In the genomic region with DNA sequence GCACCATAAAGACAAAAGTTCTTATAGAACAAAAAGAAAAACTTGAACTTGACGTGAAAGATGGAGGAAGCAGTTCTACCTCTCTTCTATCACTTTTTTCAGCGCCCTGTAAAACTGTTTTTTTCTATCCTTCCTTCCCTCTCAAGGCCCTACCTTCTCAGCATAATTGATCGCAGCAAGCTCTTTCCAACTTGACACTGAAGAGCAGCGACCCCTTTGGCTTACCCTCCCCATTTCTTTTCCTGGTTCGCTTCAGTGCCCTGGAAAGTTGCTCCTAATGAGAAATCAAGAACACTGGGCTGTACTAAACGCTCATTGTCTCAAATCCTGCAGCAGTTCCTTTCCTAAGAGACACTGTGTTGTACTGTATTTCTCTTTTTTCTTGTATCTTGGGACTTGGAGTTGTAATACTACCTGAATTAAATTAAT, we compare ENCODE assay signal across 8 cellular contexts.
DNase-seq lines count a peak whose midpoint lies in the region; ATAC-seq, FAIRE-seq and TF ChIP-seq lines count a peak whose summit lies in the region.

No MANE protein-coding gene starts in this region.

- FAIRE-seq in GM12891 (lab: Jason Lieb, UNC) = no peak

- DNase-seq in activated T-cell treated with anti-CD3 and anti-CD28 coated beads, Interleukin-2, amount 50 U/mL, for 24 hours = no peak
- no peak for DNase-seq in activated T-cell treated with anti-CD3 and anti-CD28 coated beads for 4 hours
- no peak for DNase-seq in activated CD8-positive, alpha-beta T cell treated with anti-CD3 and anti-CD28 coated beads, Interleukin-2, amount 10 ng/mL, durations not matched to agents 7 days and 5 days
- DNase-seq in left lung = no peak
- DNase-seq in suprapubic skin (ENCODE audit: low spot score in 2 of 2) = no peak
- DNase-seq in NCI-H1092 (lab: John Stamatoyannopoulos, UW) = no peak
- DNase-seq in GM12891 (ENCODE audit: insufficient read length, low spot score) = no peak

- POLR2A ChIA-PET in activated CD8-positive, alpha-beta T cell treated with anti-CD3 and anti-CD28 coated beads, Interleukin-2, amount 10 ng/mL, durations not matched to agents 7 days and 5 days (lab: Charles Lee) = interaction anchor here (1.2 kb wide), 1 partner anchor 15 kb away, joined by 4 read pairs; no protein-coding TSS in a partner anchor

- intact Hi-C loops in left lung (cut with DNase I) = no loop called here

- no peak for TF ChIP-seq EP300 in suprapubic skin (IDR thresholded peaks at IDR 0.05)

- H3K27ac ChIP-seq in left lung (peak overlapping the region; percentile 76), suprapubic skin (no peak overlapping the region)

- H3K4me3 Mint-ChIP-seq in activated T-cell treated with anti-CD3 and anti-CD28 coated beads, Interleukin-2, amount 50 U/mL, for 24 hours = peak overlapping the region; percentile 77
- peak overlapping the region; percentile 70 for H3K4me3 Mint-ChIP-seq in activated CD8-positive, alpha-beta T cell treated with anti-CD3 and anti-CD28 coated beads, Interleukin-2, amount 10 ng/mL, durations not matched to agents 7 days and 5 days

- no peak for ATAC-seq in activated CD8-positive, alpha-beta T cell treated with anti-CD3 and anti-CD28 coated beads, Interleukin-2, amount 10 ng/mL, durations not matched to agents 7 days and 5 days
- ATAC-seq in left lung (peak; percentile 1), esophagus mucosa (no peak)

- H3K4me3 ChIP-seq in left lung (peak overlapping the region; percentile 54 to 56), suprapubic skin (peak overlapping the region; percentile 77)

- H3K36me3 Mint-ChIP-seq in activated T-cell treated with anti-CD3 and anti-CD28 coated beads, Interleukin-2, amount 50 U/mL, for 24 hours (ENCODE audit: low read depth) = no peaks in the 10 kb centered on the region
- no peaks in the 10 kb centered on the region for H3K36me3 Mint-ChIP-seq in activated CD8-positive, alpha-beta T cell treated with anti-CD3 and anti-CD28 coated beads, Interleukin-2, amount 10 ng/mL, durations not matched to agents 7 days and 5 days (ENCODE audit: low read depth)

- peak overlapping the region; percentile 3 for H3K27ac Mint-ChIP-seq in activated T-cell treated with anti-CD3 and anti-CD28 coated beads, Interleukin-2, amount 50 U/mL, for 24 hours
- peak overlapping the region; percentile 56 for H3K27ac Mint-ChIP-seq in activated CD8-positive, alpha-beta T cell treated with anti-CD3 and anti-CD28 coated beads, Interleukin-2, amount 10 ng/mL, durations not matched to agents 7 days and 5 days

- peaks cover 57% of the 10 kb centered on the region for H3K27me3 Mint-ChIP-seq in activated T-cell treated with anti-CD3 and anti-CD28 coated beads, Interleukin-2, amount 50 U/mL, for 24 hours
- H3K27me3 Mint-ChIP-seq in activated CD8-positive, alpha-beta T cell treated with anti-CD3 and anti-CD28 coated beads, Interleukin-2, amount 10 ng/mL, durations not matched to agents 7 days and 5 days (ENCODE audit: low read depth) = peaks cover 57% of the 10 kb centered on the region

- H3K36me3 ChIP-seq in left lung (no peaks in the 10 kb centered on the region), suprapubic skin (no peaks in the 10 kb centered on the region)

- H3K27me3 ChIP-seq in left lung (peaks cover 0 to 48% of the 10 kb centered on the region in 2 donors), suprapubic skin (peaks cover 26% of the 10 kb centered on the region)

- CTCF ChIA-PET in activated CD8-positive, alpha-beta T cell treated with anti-CD3 and anti-CD28 coated beads, Interleukin-2, amount 10 ng/mL, durations not matched to agents 7 days and 5 days (lab: Charles Lee) = interaction anchor here (0.6 kb wide), 1 partner anchor 590 kb away, joined by 3 read pairs; no protein-coding TSS in a partner anchor

- TF ChIP-seq POLR2A in suprapubic skin (IDR thresholded peaks at IDR 0.05) (no peak), GM12891 (IDR thresholded peaks at IDR 0.05; ENCODE audit: low read depth, low read length) (no peak)

- H3K4me1 ChIP-seq in left lung = peaks cover 0 to 34% of the 10 kb centered on the region in 2 donors
- peaks cover 16% of the 10 kb centered on the region for H3K4me1 ChIP-seq in suprapubic skin

- no peak for TF ChIP-seq CTCF in left lung (IDR thresholded peaks at IDR 0.05)
- no peak for TF ChIP-seq CTCF in suprapubic skin (IDR thresholded peaks at IDR 0.05)

- 35% methylated on average over 6 of the region's 6 CpGs for WGBS in suprapubic skin

- H3K4me1 Mint-ChIP-seq in activated T-cell treated with anti-CD3 and anti-CD28 coated beads, Interleukin-2, amount 50 U/mL, for 24 hours (ENCODE audit: low read depth) = peaks cover 26% of the 10 kb centered on the region
- peaks cover 26% of the 10 kb centered on the region for H3K4me1 Mint-ChIP-seq in activated CD8-positive, alpha-beta T cell treated with anti-CD3 and anti-CD28 coated beads, Interleukin-2, amount 10 ng/mL, durations not matched to agents 7 days and 5 days (ENCODE audit: low read depth)

- no peaks in the 10 kb centered on the region for H3K9me3 Mint-ChIP-seq in activated T-cell treated with anti-CD3 and anti-CD28 coated beads, Interleukin-2, amount 50 U/mL, for 24 hours
- H3K9me3 Mint-ChIP-seq in activated CD8-positive, alpha-beta T cell treated with anti-CD3 and anti-CD28 coated beads, Interleukin-2, amount 10 ng/mL, durations not matched to agents 7 days and 5 days (ENCODE audit: insufficient read depth) = no peaks in the 10 kb centered on the region

- H3K9me3 ChIP-seq in left lung (no peaks in the 10 kb centered on the region), suprapubic skin (no peaks in the 10 kb centered on the region)

TF ChIP-seq in GM12891, 5 proteins besides CTCF, POLR2A, EP300 and RAD21:
- TF ChIP-seq PAX5 (IDR thresholded peaks at IDR 0.05; ENCODE audit: insufficient read depth, low read length, severe bottlenecking) (no peak), SPI1 (IDR thresholded peaks at IDR 0.05; ENCODE audit: low read depth, low read length) (no peak), POU2F2 (IDR thresholded peaks at IDR 0.05; ENCODE audit: low read depth, low read length) (no peak), TAF1 (IDR thresholded peaks at IDR 0.05; ENCODE audit: low read depth, low read length) (no peak)
